ENCODE assay signal across 1 cellular context in the genomic region with DNA sequence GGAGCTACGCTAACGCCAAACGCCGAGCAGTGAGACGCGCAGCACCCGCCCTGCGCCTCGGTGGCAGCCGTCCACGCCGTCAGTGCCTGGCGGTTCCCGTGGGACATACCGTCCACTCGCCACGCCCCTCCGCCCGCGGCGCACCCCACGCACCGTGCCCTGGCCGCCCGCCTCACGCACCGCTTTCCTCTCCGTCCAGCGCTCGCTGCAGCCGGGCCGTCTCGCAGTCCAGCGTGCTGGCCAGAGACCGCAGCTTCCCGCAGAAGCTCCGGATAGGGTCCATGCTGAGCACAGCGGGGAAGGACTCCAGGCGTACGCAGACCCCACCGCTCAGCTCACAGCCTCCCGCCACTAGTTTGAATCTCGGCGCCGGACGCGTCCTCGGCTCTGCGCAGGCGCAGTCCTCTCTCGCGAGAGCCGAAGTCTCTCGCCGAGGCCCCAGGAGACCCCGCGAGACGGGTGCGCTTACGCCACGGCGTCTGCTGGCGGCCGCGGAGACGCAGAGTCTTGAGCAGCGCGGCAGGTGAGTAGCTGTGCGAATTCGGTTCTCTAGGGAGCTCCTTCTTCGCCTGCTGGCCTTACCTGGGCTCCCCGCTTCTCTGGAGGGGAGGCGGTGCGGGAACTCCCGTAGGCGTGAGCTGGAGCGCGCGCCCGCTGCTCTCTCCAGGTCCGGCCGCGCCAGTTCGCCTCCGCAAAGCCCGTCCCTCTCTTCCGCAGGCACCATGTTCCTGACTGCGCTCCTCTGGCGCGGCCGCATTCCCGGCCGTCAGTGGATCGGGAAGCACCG.
TF ChIP-seq lines count a peak whose summit lies in the region.

A gene (plus strand): TSS at position 464 of the 787 bp plus-strand sequence. CDS start 259 bp downstream, at position 723.
A gene (minus strand): TSS at position 358 of the 787 bp plus-strand sequence. CDS start 75 bp downstream, at position 283.

TF ChIP-seq in HepG2, 621 proteins besides CTCF, POLR2A, EP300 and RAD21 (continued from another document and continues in another):
- TF ChIP-seq ZNF768 (CRISPR knock-in tag; IDR thresholded peaks at IDR 0.05) (peak; percentile 77), IRF2 (CRISPR knock-in tag; IDR thresholded peaks at IDR 0.05) (peak; percentile 86), NFATC3 (CRISPR knock-in tag; IDR thresholded peaks at IDR 0.05) (no peak), NR2F2 (IDR thresholded peaks at IDR 0.05; ENCODE audit: borderline replicate concordance, low read depth) (no peak), HMG20A (CRISPR knock-in tag; IDR thresholded peaks at IDR 0.05; ENCODE audit: borderline replicate concordance) (0 out of 2 replicates have a peak, but pooled peaks have one; percentile 8), EED (CRISPR knock-in tag; IDR thresholded peaks at IDR 0.05) (no peak; the same call in 1 of the 2 replicates), IKZF4 (CRISPR knock-in tag; IDR thresholded peaks at IDR 0.05; ENCODE audit: borderline replicate concordance, low read depth, not compliant biosample characterization) (no peak), ZNF432 (CRISPR knock-in tag; IDR thresholded peaks at IDR 0.05; ENCODE audit: borderline replicate concordance) (no peak), ZNF577 (CRISPR knock-in tag; IDR thresholded peaks at IDR 0.05; ENCODE audit: borderline replicate concordance, low read depth) (no peak), MED8 (CRISPR knock-in tag; IDR thresholded peaks at IDR 0.05; ENCODE audit: insufficient replicate concordance) (no peak), ZNF143 (CRISPR knock-in tag; IDR thresholded peaks at IDR 0.05) (peak; percentile 82), MXD4 (CRISPR knock-in tag; IDR thresholded peaks at IDR 0.05) (peak; percentile 98), GLI4 (CRISPR knock-in tag; IDR thresholded peaks at IDR 0.05; ENCODE audit: borderline replicate concordance) (no peak; the same call in 1 of the 2 replicates), DNMT3B (CRISPR knock-in tag; conservative IDR thresholded peaks at IDR 0.05) (0 out of 2 replicates have a peak, but pooled peaks have one; percentile 76), KAT7 (CRISPR knock-in tag; IDR thresholded peaks at IDR 0.05; ENCODE audit: borderline replicate concordance) (peak; percentile 99), KLF6 (CRISPR knock-in tag; IDR thresholded peaks at IDR 0.05) (0 out of 2 replicates have a peak, but pooled peaks have one; percentile 66), ZNF10 (CRISPR knock-in tag; IDR thresholded peaks at IDR 0.05; ENCODE audit: borderline replicate concordance, low read depth) (no peak)
- TF ChIP-seq, protein P1, sequence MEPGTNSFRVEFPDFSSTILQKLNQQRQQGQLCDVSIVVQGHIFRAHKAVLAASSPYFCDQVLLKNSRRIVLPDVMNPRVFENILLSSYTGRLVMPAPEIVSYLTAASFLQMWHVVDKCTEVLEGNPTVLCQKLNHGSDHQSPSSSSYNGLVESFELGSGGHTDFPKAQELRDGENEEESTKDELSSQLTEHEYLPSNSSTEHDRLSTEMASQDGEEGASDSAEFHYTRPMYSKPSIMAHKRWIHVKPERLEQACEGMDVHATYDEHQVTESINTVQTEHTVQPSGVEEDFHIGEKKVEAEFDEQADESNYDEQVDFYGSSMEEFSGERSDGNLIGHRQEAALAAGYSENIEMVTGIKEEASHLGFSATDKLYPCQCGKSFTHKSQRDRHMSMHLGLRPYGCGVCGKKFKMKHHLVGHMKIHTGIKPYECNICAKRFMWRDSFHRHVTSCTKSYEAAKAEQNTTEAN (CRISPR knock-in tag; conservative IDR thresholded peaks at IDR 0.05), result peak; percentile 29; the same call in 1 of the 2 replicates
- TF ChIP-seq, protein P2, sequence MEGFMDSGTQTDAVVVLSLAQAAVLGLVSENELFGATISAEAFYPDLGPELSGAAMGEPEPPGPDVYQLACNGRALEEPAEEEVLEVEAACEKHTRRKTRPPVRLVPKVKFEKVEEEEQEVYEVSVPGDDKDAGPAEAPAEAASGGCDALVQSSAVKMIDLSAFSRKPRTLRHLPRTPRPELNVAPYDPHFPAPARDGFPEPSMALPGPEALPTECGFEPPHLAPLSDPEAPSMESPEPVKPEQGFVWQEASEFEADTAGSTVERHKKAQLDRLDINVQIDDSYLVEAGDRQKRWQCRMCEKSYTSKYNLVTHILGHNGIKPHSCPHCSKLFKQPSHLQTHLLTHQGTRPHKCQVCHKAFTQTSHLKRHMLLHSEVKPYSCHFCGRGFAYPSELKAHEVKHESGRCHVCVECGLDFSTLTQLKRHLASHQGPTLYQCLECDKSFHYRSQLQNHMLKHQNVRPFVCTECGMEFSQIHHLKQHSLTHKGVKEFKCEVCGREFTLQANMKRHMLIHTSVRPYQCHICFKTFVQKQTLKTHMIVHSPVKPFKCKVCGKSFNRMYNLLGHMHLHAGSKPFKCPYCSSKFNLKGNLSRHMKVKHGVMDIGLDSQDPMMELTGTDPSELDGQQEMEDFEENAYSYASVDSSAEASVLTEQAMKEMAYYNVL (CRISPR knock-in tag; IDR thresholded peaks at IDR 0.05; ENCODE audit: borderline replicate concordance), result no peak; the same call in 1 of the 2 replicates
- TF ChIP-seq, protein P3, sequence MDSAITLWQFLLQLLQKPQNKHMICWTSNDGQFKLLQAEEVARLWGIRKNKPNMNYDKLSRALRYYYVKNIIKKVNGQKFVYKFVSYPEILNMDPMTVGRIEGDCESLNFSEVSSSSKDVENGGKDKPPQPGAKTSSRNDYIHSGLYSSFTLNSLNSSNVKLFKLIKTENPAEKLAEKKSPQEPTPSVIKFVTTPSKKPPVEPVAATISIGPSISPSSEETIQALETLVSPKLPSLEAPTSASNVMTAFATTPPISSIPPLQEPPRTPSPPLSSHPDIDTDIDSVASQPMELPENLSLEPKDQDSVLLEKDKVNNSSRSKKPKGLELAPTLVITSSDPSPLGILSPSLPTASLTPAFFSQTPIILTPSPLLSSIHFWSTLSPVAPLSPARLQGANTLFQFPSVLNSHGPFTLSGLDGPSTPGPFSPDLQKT (CRISPR knock-in tag; IDR thresholded peaks at IDR 0.05; ENCODE audit: borderline replicate concordance), result 0 out of 2 replicates have a peak, but pooled peaks have one; percentile 78
- TF ChIP-seq, protein P4, sequence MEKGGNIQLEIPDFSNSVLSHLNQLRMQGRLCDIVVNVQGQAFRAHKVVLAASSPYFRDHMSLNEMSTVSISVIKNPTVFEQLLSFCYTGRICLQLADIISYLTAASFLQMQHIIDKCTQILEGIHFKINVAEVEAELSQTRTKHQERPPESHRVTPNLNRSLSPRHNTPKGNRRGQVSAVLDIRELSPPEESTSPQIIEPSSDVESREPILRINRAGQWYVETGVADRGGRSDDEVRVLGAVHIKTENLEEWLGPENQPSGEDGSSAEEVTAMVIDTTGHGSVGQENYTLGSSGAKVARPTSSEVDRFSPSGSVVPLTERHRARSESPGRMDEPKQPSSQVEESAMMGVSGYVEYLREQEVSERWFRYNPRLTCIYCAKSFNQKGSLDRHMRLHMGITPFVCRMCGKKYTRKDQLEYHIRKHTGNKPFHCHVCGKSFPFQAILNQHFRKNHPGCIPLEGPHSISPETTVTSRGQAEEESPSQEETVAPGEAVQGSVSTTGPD (CRISPR knock-in tag; IDR thresholded peaks at IDR 0.05), result no peak
- TF ChIP-seq, protein P5, sequence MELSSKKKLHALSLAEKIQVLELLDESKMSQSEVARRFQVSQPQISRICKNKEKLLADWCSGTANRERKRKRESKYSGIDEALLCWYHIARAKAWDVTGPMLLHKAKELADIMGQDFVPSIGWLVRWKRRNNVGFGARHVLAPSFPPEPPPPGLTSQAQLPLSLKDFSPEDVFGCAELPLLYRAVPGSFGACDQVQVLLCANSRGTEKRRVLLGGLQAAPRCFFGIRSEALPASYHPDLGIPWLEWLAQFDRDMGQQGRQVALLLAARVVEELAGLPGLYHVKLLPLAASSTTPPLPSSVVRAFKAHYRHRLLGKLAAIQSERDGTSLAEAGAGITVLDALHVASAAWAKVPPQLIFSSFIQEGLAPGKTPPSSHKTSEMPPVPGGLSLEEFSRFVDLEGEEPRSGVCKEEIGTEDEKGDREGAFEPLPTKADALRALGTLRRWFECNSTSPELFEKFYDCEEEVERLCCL (CRISPR knock-in tag; IDR thresholded peaks at IDR 0.05; ENCODE audit: borderline replicate concordance), result no peak; the same call in 1 of the 2 replicates
- TF ChIP-seq, protein P6, sequence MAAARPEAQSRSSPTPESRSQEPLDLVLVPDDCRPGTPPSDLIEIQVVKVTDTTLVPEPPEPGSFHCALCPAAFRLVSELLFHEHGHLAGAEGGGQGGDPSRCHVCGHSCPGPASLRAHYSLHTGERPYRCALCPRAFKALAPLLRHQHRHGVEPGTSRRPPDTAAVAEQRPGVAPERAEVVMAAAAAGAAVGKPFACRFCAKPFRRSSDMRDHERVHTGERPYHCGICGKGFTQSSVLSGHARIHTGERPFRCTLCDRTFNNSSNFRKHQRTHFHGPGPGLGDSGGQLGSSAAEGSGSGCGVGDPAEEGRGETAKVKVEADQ (CRISPR knock-in tag; IDR thresholded peaks at IDR 0.05; ENCODE audit: borderline replicate concordance), result peak; percentile 47; the same call in 1 of the 2 replicates
- TF ChIP-seq, protein P7, sequence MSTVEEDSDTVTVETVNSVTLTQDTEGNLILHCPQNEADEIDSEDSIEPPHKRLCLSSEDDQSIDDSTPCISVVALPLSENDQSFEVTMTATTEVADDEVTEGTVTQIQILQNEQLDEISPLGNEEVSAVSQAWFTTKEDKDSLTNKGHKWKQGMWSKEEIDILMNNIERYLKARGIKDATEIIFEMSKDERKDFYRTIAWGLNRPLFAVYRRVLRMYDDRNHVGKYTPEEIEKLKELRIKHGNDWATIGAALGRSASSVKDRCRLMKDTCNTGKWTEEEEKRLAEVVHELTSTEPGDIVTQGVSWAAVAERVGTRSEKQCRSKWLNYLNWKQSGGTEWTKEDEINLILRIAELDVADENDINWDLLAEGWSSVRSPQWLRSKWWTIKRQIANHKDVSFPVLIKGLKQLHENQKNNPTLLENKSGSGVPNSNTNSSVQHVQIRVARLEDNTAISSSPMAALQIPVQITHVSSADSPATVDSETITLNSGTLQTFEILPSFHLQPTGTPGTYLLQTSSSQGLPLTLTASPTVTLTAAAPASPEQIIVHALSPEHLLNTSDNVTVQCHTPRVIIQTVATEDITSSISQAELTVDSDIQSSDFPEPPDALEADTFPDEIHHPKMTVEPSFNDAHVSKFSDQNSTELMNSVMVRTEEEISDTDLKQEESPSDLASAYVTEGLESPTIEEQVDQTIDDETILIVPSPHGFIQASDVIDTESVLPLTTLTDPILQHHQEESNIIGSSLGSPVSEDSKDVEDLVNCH (CRISPR knock-in tag; IDR thresholded peaks at IDR 0.05), result no peak; the same call in 1 of the 2 replicates
- TF ChIP-seq, protein P8, sequence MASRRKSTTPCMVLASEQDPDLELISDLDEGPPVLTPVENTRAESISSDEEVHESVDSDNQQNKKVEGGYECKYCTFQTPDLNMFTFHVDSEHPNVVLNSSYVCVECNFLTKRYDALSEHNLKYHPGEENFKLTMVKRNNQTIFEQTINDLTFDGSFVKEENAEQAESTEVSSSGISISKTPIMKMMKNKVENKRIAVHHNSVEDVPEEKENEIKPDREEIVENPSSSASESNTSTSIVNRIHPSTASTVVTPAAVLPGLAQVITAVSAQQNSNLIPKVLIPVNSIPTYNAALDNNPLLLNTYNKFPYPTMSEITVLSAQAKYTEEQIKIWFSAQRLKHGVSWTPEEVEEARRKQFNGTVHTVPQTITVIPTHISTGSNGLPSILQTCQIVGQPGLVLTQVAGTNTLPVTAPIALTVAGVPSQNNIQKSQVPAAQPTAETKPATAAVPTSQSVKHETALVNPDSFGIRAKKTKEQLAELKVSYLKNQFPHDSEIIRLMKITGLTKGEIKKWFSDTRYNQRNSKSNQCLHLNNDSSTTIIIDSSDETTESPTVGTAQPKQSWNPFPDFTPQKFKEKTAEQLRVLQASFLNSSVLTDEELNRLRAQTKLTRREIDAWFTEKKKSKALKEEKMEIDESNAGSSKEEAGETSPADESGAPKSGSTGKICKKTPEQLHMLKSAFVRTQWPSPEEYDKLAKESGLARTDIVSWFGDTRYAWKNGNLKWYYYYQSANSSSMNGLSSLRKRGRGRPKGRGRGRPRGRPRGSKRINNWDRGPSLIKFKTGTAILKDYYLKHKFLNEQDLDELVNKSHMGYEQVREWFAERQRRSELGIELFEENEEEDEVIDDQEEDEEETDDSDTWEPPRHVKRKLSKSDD (CRISPR knock-in tag; IDR thresholded peaks at IDR 0.05; ENCODE audit: low read depth), result peak; percentile 87
- TF ChIP-seq, protein P9, sequence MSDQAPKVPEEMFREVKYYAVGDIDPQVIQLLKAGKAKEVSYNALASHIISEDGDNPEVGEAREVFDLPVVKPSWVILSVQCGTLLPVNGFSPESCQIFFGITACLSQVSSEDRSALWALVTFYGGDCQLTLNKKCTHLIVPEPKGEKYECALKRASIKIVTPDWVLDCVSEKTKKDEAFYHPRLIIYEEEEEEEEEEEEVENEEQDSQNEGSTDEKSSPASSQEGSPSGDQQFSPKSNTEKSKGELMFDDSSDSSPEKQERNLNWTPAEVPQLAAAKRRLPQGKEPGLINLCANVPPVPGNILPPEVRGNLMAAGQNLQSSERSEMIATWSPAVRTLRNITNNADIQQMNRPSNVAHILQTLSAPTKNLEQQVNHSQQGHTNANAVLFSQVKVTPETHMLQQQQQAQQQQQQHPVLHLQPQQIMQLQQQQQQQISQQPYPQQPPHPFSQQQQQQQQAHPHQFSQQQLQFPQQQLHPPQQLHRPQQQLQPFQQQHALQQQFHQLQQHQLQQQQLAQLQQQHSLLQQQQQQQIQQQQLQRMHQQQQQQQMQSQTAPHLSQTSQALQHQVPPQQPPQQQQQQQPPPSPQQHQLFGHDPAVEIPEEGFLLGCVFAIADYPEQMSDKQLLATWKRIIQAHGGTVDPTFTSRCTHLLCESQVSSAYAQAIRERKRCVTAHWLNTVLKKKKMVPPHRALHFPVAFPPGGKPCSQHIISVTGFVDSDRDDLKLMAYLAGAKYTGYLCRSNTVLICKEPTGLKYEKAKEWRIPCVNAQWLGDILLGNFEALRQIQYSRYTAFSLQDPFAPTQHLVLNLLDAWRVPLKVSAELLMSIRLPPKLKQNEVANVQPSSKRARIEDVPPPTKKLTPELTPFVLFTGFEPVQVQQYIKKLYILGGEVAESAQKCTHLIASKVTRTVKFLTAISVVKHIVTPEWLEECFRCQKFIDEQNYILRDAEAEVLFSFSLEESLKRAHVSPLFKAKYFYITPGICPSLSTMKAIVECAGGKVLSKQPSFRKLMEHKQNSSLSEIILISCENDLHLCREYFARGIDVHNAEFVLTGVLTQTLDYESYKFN (CRISPR knock-in tag; conservative IDR thresholded peaks at IDR 0.05), result 0 out of 2 replicates have a peak, but pooled peaks have one; percentile 20
- TF ChIP-seq, protein P10, sequence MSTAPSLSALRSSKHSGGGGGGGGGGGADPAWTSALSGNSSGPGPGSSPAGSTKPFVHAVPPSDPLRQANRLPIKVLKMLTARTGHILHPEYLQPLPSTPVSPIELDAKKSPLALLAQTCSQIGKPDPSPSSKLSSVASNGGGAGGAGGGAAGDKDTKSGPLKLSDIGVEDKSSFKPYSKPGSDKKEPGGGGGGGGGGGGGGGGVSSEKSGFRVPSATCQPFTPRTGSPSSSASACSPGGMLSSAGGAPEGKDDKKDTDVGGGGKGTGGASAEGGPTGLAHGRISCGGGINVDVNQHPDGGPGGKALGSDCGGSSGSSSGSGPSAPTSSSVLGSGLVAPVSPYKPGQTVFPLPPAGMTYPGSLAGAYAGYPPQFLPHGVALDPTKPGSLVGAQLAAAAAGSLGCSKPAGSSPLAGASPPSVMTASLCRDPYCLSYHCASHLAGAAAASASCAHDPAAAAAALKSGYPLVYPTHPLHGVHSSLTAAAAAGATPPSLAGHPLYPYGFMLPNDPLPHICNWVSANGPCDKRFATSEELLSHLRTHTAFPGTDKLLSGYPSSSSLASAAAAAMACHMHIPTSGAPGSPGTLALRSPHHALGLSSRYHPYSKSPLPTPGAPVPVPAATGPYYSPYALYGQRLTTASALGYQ (CRISPR knock-in tag; IDR thresholded peaks at IDR 0.05), result no peak
